1 cellular context compared by ENCODE assay signal in the genomic region with DNA sequence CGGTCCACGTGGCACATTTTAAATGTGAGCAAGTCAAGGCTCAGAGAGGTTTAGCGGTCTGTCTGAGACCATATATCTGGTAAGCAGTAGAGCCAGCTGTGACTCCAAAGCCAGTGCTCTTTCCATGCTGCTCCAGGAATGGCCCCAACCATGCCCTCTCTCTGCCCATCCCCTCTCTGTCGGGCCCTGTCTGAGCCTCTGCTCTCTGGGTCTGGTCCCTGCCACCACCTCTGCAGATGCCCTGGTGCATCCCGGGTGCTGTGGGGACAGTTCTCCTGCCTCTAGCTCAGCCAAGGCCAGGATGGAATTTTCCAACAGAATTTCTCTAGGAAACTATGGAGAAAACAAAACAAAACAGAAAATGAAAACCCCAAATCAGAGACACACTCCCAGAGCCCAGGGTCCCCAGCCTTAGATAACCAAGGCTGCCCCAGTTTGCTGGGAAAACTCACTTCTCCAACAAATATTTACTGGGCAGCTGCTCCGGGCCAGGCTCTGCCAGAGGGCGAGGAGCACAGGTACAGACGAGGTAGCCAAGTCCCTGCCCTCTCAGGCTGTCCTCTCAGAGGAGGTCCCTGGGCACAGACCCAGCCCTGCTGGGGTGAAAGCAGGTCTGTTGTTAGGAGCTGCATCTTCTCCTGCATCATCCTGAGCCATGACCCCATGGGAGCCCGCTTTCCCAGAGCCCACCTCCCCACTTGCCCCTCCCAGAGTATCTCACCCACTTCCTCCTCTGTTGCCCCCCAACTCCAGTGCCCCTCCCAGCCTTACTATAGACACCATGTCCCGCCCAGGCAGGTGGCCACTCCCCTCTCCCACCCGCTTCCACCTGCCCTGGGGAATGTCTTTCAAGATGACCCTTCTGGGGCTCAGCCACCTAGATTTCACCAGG.
TF ChIP-seq lines count a peak whose summit lies in the region.

No MANE protein-coding gene starts in this region.

TF ChIP-seq in HepG2, 621 proteins besides CTCF, POLR2A, EP300 and RAD21:
- TF ChIP-seq SP5 (CRISPR knock-in tag; IDR thresholded peaks at IDR 0.05; ENCODE audit: borderline replicate concordance, low read depth) (no peak), U2AF1 (optimal IDR thresholded peaks at IDR 0.05; ENCODE audit: low read depth, low read length) (no peak), MEIS1 (CRISPR knock-in tag; IDR thresholded peaks at IDR 0.05; ENCODE audit: borderline replicate concordance) (no peak), SRSF1 (optimal IDR thresholded peaks at IDR 0.05; ENCODE audit: low read depth, low read length) (peak; percentile 6)
TF ChIP-seq in HepG2: peak in this region for 1.
